In genomic region chr1:175208773-175209492, GRCh38 we compare ENCODE assay signal across 9 cellular contexts.
A peak's percentile ranks its signal among the peaks of the same experiment; 100 is the strongest.
DNase-seq lines count a peak whose midpoint lies in the region; ATAC-seq and TF ChIP-seq lines count a peak whose summit lies in the region.
"Had no signal": no experiment of that assay in that cellular context is flagged by ENCODE, and none has a peak within 500 bp of the region (broad histone marks: within the 10 kb centered on the region; RNA-seq: fewer than 3 reads in every experiment).

No MANE protein-coding gene starts in this region.

- peak; percentile 31 for DNase-seq in stimulated activated CD4-positive, alpha-beta T cell treated with anti-CD3 and anti-CD28 coated beads, Interleukin-1b, Interleukin-23, amount 100 ng/mL, for 48 hours
- no peak for DNase-seq in stimulated activated CD4-positive, alpha-beta T cell treated with anti-CD3 and anti-CD28 coated beads, Interleukin-2, amount 100 ng/mL, for 24 hours
- peak; percentile 26 for DNase-seq in SIG-M5 (lab: John Stamatoyannopoulos, UW)
- DNase-seq in effector CD4-positive, alpha-beta T cell = peak; percentile 49
- DNase-seq in RKO (ENCODE audit: low spot score) = no peak
- DNase-seq in GM13977 (ENCODE audit: low spot score) = no peak
- no peak for DNase-seq in ecto neural progenitor cell (ENCODE audit: low spot score)
- DNase-seq: psoas muscle had no signal

- in situ Hi-C loops in GM13977 (cut with MboI; ENCODE audit: low pct_unique_long_range_greater_than_20kb, low sequenced_read_pairs, unreplicated experiment) = no loop called here

- no peak for TF ChIP-seq CTCF in GM13977 (IDR thresholded peaks at IDR 0.05; ENCODE audit: extremely low read depth, insufficient read depth, missing control alignments)

- peak; percentile 79 for ATAC-seq in HG03095 (IDR thresholded peaks at IDR 0.05; ENCODE audit: unreplicated experiment)

Comparison
In these comparisons a context has a peak if more than half of its experiments do, and no peak if none do; other contexts are left out.
1. DNase-seq: peak in stimulated activated CD4-positive, alpha-beta T cell treated with anti-CD3 and anti-CD28 coated beads, Interleukin-1b, Interleukin-23, amount 100 ng/mL, for 48 hours (single experiment), SIG-M5 (single experiment) and effector CD4-positive, alpha-beta T cell (single experiment); none in stimulated activated CD4-positive, alpha-beta T cell treated with anti-CD3 and anti-CD28 coated beads, Interleukin-2, amount 100 ng/mL, for 24 hours (0 of 2), RKO (single experiment), GM13977 (single experiment) and ecto neural progenitor cell (single experiment).